In the genomic region with DNA sequence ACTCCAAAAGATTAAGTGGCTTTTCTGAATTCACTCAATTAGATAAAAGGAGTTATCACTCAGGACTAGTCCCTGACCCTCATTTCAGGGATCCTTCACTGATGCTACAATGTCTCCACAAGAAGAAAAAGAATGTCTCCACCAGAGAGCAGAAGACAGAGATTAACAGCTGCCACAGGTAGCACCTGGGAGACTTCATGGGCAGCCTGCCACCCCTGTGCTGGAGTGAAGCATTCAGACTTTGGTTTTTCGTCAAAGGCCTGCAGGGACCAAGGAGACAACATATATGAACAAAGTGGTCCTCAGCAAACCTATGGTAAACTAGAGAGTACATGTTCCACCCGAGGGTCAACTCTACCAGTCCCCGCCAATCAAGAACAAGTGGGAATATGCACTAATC, we compare ENCODE assay signal across 21 cellular contexts.
A peak's percentile ranks its signal among the peaks of the same experiment; 100 is the strongest.
DNase-seq lines count a peak whose midpoint lies in the region; ATAC-seq and TF ChIP-seq lines count a peak whose summit lies in the region.
"Had no signal": no experiment of that assay in that cellular context is flagged by ENCODE, and none has a peak within 500 bp of the region (broad histone marks: within the 10 kb centered on the region; RNA-seq: fewer than 3 reads in every experiment).

No MANE protein-coding gene starts in this region.

- H3K36me3 Mint-ChIP-seq in H9 (ENCODE audit: insufficient read depth in 1 of 3, low read depth in 3 of 3) (no peaks in the 10 kb centered on the region), endodermal cell (ENCODE audit: low read depth) (no peaks in the 10 kb centered on the region)
- H3K36me3 Mint-ChIP-seq: CD4-positive, CD25-positive, alpha-beta regulatory T cell; CD8-positive, alpha-beta memory T cell; IgD-negative memory B cell had no signal

- no peaks in the 10 kb centered on the region for H3K79me2 ChIP-seq in H9 (ENCODE audit: insufficient read depth, low read length)
- no peaks in the 10 kb centered on the region for H3K79me2 ChIP-seq in trophoblast cell (ENCODE audit: control insufficient read depth, insufficient read depth, low read length, poor library complexity)

- H3K14ac ChIP-seq in H9 (ENCODE audit: insufficient read depth, low read length) (no peak overlapping the region), trophoblast cell (ENCODE audit: low read length) (no peak overlapping the region)

- H3K4ac ChIP-seq in H9 (ENCODE audit: low read depth, low read length) = no peak overlapping the region
- H3K4ac ChIP-seq in trophoblast cell (ENCODE audit: low read depth, low read length) = no peak overlapping the region

- no peak overlapping the region for H3T11ph ChIP-seq in H9 (ENCODE audit: low read length)

- no peak overlapping the region for H3K4me3 ChIP-seq in endodermal cell (ENCODE audit: low read length)
- no peak overlapping the region for H3K4me3 ChIP-seq in trophoblast cell (ENCODE audit: low read depth, low read length)
- H3K4me3 ChIP-seq: GM12878 had no signal

- no peak overlapping the region for H2BK12ac ChIP-seq in H9 (ENCODE audit: insufficient read length, low read depth, low read length)
- peak overlapping the region; percentile 15 for H2BK12ac ChIP-seq in trophoblast cell (ENCODE audit: low read length)

- no CpG with 5 or more reads among the region's 3 CpGs for WGBS in H9 (ENCODE audit: extremely low coverage, insufficient read length, low lambda C conversion rate)
- WGBS in endodermal cell (ENCODE audit: insufficient coverage in 1 of 2, insufficient read length in 1 of 2), 2 experiments = 80 to 96% methylated on average over 1 to 3 of the region's 3 CpGs
- no CpG with 5 or more reads among the region's 3 CpGs for WGBS in trophoblast cell (ENCODE audit: extremely low coverage, insufficient coverage, insufficient read length)

- H3K27ac ChIP-seq in H9 (ENCODE audit: insufficient read length, low read depth, low read length) (no peak overlapping the region), VCaP (peak overlapping the region; percentile 58), endodermal cell (ENCODE audit: low read depth, low read length) (peak overlapping the region; percentile 89), trophoblast cell (ENCODE audit: low read depth, low read length) (no peak overlapping the region)
- H3K27ac ChIP-seq: HL-60 had no signal

- no peak overlapping the region for H3K4me2 ChIP-seq in H9 (ENCODE audit: insufficient read depth, insufficient read length, low read length)
- H3K4me2 ChIP-seq in trophoblast cell (ENCODE audit: low read length) = no peak overlapping the region

- H2AFZ ChIP-seq in H9 (ENCODE audit: low read length) = no peak overlapping the region
- H2AFZ ChIP-seq in trophoblast cell (ENCODE audit: insufficient read depth, low read length, poor library complexity) = no peak overlapping the region

- no peak overlapping the region for H4K5ac ChIP-seq in H9 (ENCODE audit: insufficient read length, low read depth, low read length)

- no peak overlapping the region for H4K12ac ChIP-seq in trophoblast cell (ENCODE audit: low read depth, low read length)

- H3K9ac ChIP-seq in H9 (ENCODE audit: extremely low read depth, insufficient read length, low read length) (no peak overlapping the region), endodermal cell (ENCODE audit: extremely low read depth, low read length, poor library complexity, severe bottlenecking) (no peak overlapping the region), trophoblast cell (ENCODE audit: low read length) (no peak overlapping the region)

- TF ChIP-seq CTCF in H9 (conservative IDR thresholded peaks at IDR 0.05) (no peak), VCaP (conservative IDR thresholded peaks at IDR 0.05) (no peak), endodermal cell (conservative IDR thresholded peaks at IDR 0.05) (no peak)

- H2BK120ac ChIP-seq in H9 (ENCODE audit: low read depth, low read length, poor library complexity, severe bottlenecking) (no peak overlapping the region), trophoblast cell (ENCODE audit: insufficient read depth, low read length, poor library complexity) (peak overlapping the region; percentile 55)

- H3K9me3 ChIP-seq in H9 (ENCODE audit: control insufficient read depth, low read depth, low read length) (no peaks in the 10 kb centered on the region), endodermal cell (ENCODE audit: control insufficient read depth, low read length) (no peaks in the 10 kb centered on the region), trophoblast cell (ENCODE audit: insufficient read depth, low read depth, low read length) (no peaks in the 10 kb centered on the region)

- DNase-seq in H9 (no peak), endodermal cell (no peak), trophoblast cell (no peak), T-helper 9 cell (no peak)
- DNase-seq: C1 segment of cervical spinal cord; CD4-positive, CD25-positive, alpha-beta regulatory T cell; CD8-positive, alpha-beta memory T cell; COR-L47; DMS 273 treated with DMSO at 0.1 percent for 48 hours; DMS53; DND-41; EL; KBM-7 had no signal

- no peak overlapping the region for H3K18ac ChIP-seq in H9 (ENCODE audit: insufficient read length, low read depth, low read length)
- no peak overlapping the region for H3K18ac ChIP-seq in trophoblast cell (ENCODE audit: low read length)

- H3K4me1 Mint-ChIP-seq in H9 (peaks cover 67 to 69% of the 10 kb centered on the region in 2 experiments), endodermal cell (peaks cover 58% of the 10 kb centered on the region)
- H3K4me1 Mint-ChIP-seq: B cell; CD4-positive, CD25-positive, alpha-beta regulatory T cell; CD8-positive, alpha-beta memory T cell; IgD-negative memory B cell had no signal

- no peaks in the 10 kb centered on the region for H3K23me2 ChIP-seq in H9 (ENCODE audit: insufficient read length, low read depth, low read length, poor library complexity, severe bottlenecking)

- H3K27me3 ChIP-seq in H9 (ENCODE audit: insufficient read depth, low read length) (no peaks in the 10 kb centered on the region), endodermal cell (ENCODE audit: control insufficient read depth, insufficient read depth, low read length, poor library complexity, severe bottlenecking) (no peaks in the 10 kb centered on the region), trophoblast cell (ENCODE audit: insufficient read depth, low read length) (no peaks in the 10 kb centered on the region)

- no peaks in the 10 kb centered on the region for H3K9me3 Mint-ChIP-seq in H9
- no peaks in the 10 kb centered on the region for H3K9me3 Mint-ChIP-seq in endodermal cell
- H3K9me3 Mint-ChIP-seq: CD4-positive, CD25-positive, alpha-beta regulatory T cell; CD8-positive, alpha-beta memory T cell had no signal

- H2BK5ac ChIP-seq in H9 (ENCODE audit: insufficient read length, low read length) (no peak overlapping the region), trophoblast cell (ENCODE audit: low read depth, low read length, poor library complexity) (no peak overlapping the region)

- H3K23ac ChIP-seq in H9 (ENCODE audit: insufficient read length, low read depth, low read length) (no peak overlapping the region), trophoblast cell (ENCODE audit: low read length) (no peak overlapping the region)

- H2AK5ac ChIP-seq in H9 (ENCODE audit: insufficient read length, low read length) (no peak overlapping the region), trophoblast cell (ENCODE audit: low read length) (no peak overlapping the region)

- no peak overlapping the region for H2BK20ac ChIP-seq in H9 (ENCODE audit: low read depth, low read length, poor library complexity, severe bottlenecking)

- H2BK15ac ChIP-seq in H9 (ENCODE audit: low read depth, low read length) = no peak overlapping the region

- no peak for ATAC-seq in HG03175 (IDR thresholded peaks at IDR 0.05; ENCODE audit: unreplicated experiment)
- ATAC-seq in HG03520 (IDR thresholded peaks at IDR 0.05; ENCODE audit: unreplicated experiment) = no peak
- ATAC-seq: GM12878, HepG2 had no signal

- H3K27ac Mint-ChIP-seq in H9 (peak overlapping the region in 2 of 3 experiments; percentile 1 to 99; a peak in 3 of 7 replicates), endodermal cell (no peak overlapping the region)
- H3K27ac Mint-ChIP-seq: B cell; CD8-positive, alpha-beta memory T cell; IgD-negative memory B cell had no signal

- H3K79me1 ChIP-seq in H9 (ENCODE audit: insufficient read depth, low read depth, low read length, poor library complexity, severe bottlenecking) = no peaks in the 10 kb centered on the region
- no peaks in the 10 kb centered on the region for H3K79me1 ChIP-seq in trophoblast cell (ENCODE audit: low read length)

- H4K8ac ChIP-seq in H9 (replicated peaks; ENCODE audit: insufficient read length, low read depth, low read length) (no peak overlapping the region), trophoblast cell (ENCODE audit: low read depth, low read length) (no peak overlapping the region)

- peaks cover 2% of the 10 kb centered on the region for H3K4me1 ChIP-seq in H9 (ENCODE audit: insufficient read depth, low read length)
- peaks cover 3% of the 10 kb centered on the region for H3K4me1 ChIP-seq in endodermal cell (ENCODE audit: control insufficient read depth, insufficient read depth, low read length)
- H3K4me1 ChIP-seq in trophoblast cell (ENCODE audit: control insufficient read depth in 1 of 2, insufficient read depth in 2 of 2, low read length in 2 of 2) = peaks cover 0 to 7% of the 10 kb centered on the region in 2 experiments

- H3K56ac ChIP-seq in H9 (ENCODE audit: insufficient read length, low read depth, low read length) = no peak overlapping the region

- H3K4me3 Mint-ChIP-seq in H9 = no peak overlapping the region
- H3K4me3 Mint-ChIP-seq in endodermal cell = no peak overlapping the region
- H3K4me3 Mint-ChIP-seq: B cell; CD8-positive, alpha-beta memory T cell; IgD-negative memory B cell had no signal

- H4K91ac ChIP-seq in H9 (ENCODE audit: insufficient read length, low read depth, low read length) (no peak overlapping the region), trophoblast cell (ENCODE audit: low read depth, low read length) (no peak overlapping the region)

- H3K36me3 ChIP-seq in endodermal cell (ENCODE audit: control insufficient read depth, insufficient read depth, low read length) = no peaks in the 10 kb centered on the region
- H3K36me3 ChIP-seq in trophoblast cell (ENCODE audit: control insufficient read depth in 1 of 2, insufficient read depth in 2 of 2, low read length in 2 of 2) = no peaks in the 10 kb centered on the region

- H3K27me3 Mint-ChIP-seq in H9 (ENCODE audit: low read depth) = no peaks in the 10 kb centered on the region
- H3K27me3 Mint-ChIP-seq in endodermal cell (ENCODE audit: insufficient read depth) = no peaks in the 10 kb centered on the region

- H4K20me1 ChIP-seq in H9 (ENCODE audit: control insufficient read depth, insufficient read depth, insufficient read length) = no peaks in the 10 kb centered on the region

Comparison
In these comparisons a context has a peak if more than half of its experiments do, and no peak if none do; other contexts are left out.
1. H3K27ac ChIP-seq: peak in VCaP (single experiment) and endodermal cell (single experiment); none in H9 (single experiment) and trophoblast cell (single experiment).